In genomic region chr2:86079981-86080911, GRCh38 we compare ENCODE assay signal across 8 cellular contexts. TPM values are rescaled to one million over a fixed set of nuclear protein-coding genes. Genes with fewer than 3 reads are reported as not detected.
A peak's percentile ranks its signal among the peaks of the same experiment; 100 is the strongest.
DNase-seq lines count a peak whose midpoint lies in the region; ATAC-seq and TF ChIP-seq lines count a peak whose summit lies in the region.

No MANE protein-coding gene starts in this region.

- in situ Hi-C loops in GM23248 (cut with MboI): loop anchor here (5.0 to 25.0 kb wide), 2 partner anchors 253 to 443 kb away; no protein-coding TSS in a partner anchor

- no peaks in the 10 kb centered on the region for H3K9me3 ChIP-seq in GM23248 (ENCODE audit: low read depth)
- H3K9me3 ChIP-seq in prostate gland: no peaks in the 10 kb centered on the region
- no peaks in the 10 kb centered on the region for H3K9me3 ChIP-seq in aorta (ENCODE audit: control insufficient read depth, low read length)

- CTCF ChIA-PET in GM10248 (lab: Yijun Ruan, JAX): interaction anchor here (0.7 to 9.4 kb wide), 68 partner anchors 9 to 407 kb away, joined by 3 to 436 read pairs (median 5); partner anchors contain the start of genes POLR1A, PTCD3 and ST3GAL5

- H3K27me3 ChIP-seq in GM23248 (replicated peaks; ENCODE audit: insufficient read depth): no peaks in the 10 kb centered on the region
- no peaks in the 10 kb centered on the region for H3K27me3 ChIP-seq in prostate gland (replicated peaks; ENCODE audit: insufficient read depth)
- H3K27me3 ChIP-seq in aorta (ENCODE audit: control insufficient read depth in 1 of 2, insufficient read depth in 2 of 2, low read length in 1 of 2): no peaks in the 10 kb centered on the region

- no peaks in the 10 kb centered on the region for H3K79me2 ChIP-seq in GM23248 (ENCODE audit: insufficient read depth)

- no peaks in the 10 kb centered on the region for H4K20me1 ChIP-seq in GM23248 (ENCODE audit: insufficient read depth)

- no peak overlapping the region for H3K4me3 ChIP-seq in GM23248
- H3K4me3 ChIP-seq in prostate gland: no peak overlapping the region
- H3K4me3 ChIP-seq in aorta (ENCODE audit: low read length in 2 of 2): no peak overlapping the region

- intact Hi-C loops in Right ventricle myocardium inferior (cut with DNase I): loop anchor here (1.0 to 10.0 kb wide), 3 partner anchors 191 to 355 kb away; partner anchors contain the start of gene ST3GAL5
- intact Hi-C loops in prostate gland (cut with DNase I): loop anchor here (1.0 to 10.0 kb wide), 3 partner anchors 191 to 345 kb away; partner anchors contain the start of gene ST3GAL5
- intact Hi-C loops in aorta (cut with DNase I): loop anchor here (1.0 to 10.0 kb wide), 6 partner anchors 191 to 445 kb away; partner anchors contain the start of gene ST3GAL5 (in 1 of the 2)

- H3K9ac ChIP-seq in GM23248: 0 out of 2 replicates have a peak overlapping the region, but pooled peaks have one; percentile 3

- H3K4me2 ChIP-seq in GM23248 (ENCODE audit: unreplicated experiment): no peak overlapping the region

- DNase-seq in GM10248 (ENCODE audit: extremely low spot score): peak; percentile 75
- DNase-seq in GM23248: peak; percentile 86
- peak; percentile 74 to 84 for DNase-seq in Kasumi-1 (lab: John Stamatoyannopoulos, UW)
- peak; percentile 44 for DNase-seq in SKM-1 (lab: John Stamatoyannopoulos, UW; ENCODE audit: unreplicated experiment)
- peak; percentile 74 for DNase-seq in activated naive CD4-positive, alpha-beta T cell treated with anti-CD3 and anti-CD28 coated beads, Interleukin-2, amount 50 U/mL, for 16 hours
- DNase-seq in Right ventricle myocardium inferior (ENCODE audit: missing footprints): peak; percentile 89
- DNase-seq in prostate gland (ENCODE audit: low spot score): peak; percentile 70
- DNase-seq in aorta: peak; percentile 89 to 94

- TF ChIP-seq CTCF in GM10248 (IDR thresholded peaks at IDR 0.05; ENCODE audit: control extremely low read depth, extremely low read depth, low read depth, missing control alignments) (peak; percentile 90), prostate gland (IDR thresholded peaks at IDR 0.05) (peak; percentile 48 to 85 (median 73))

- TF ChIP-seq POLR2A in prostate gland (IDR thresholded peaks at IDR 0.05): no peak

- POLR2A ChIA-PET in GM10248 (lab: Yijun Ruan, JAX): interaction anchor here (0.6 kb wide), 1 partner anchor 255 kb away, joined by 7 read pairs; no protein-coding TSS in a partner anchor

- ATAC-seq in Right ventricle myocardium inferior (peak; percentile 82), aorta (ENCODE audit: low FRiP score) (peak; percentile 92)

- H3K27ac ChIP-seq in GM23248 (peak overlapping the region; percentile 17; the same call in 1 of the 2 replicates), prostate gland (no peak overlapping the region), aorta (ENCODE audit: low read depth in 1 of 2, low read length in 2 of 2) (no peak overlapping the region)

- WGBS in GM23248 (ENCODE audit: low coverage in 1 of 2, low lambda C conversion rate in 2 of 2, missing lambda C conversion rate in 2 of 2), 2 experiments: 35 to 37% methylated on average over 14 of the region's 14 CpGs
- 49% methylated on average over 13 of the region's 14 CpGs for WGBS in prostate gland
- WGBS in aorta, 2 donors: 38 to 39% methylated on average over 14 of the region's 14 CpGs

- peaks cover 14% of the 10 kb centered on the region; the same call in 1 of the 2 replicates for H3K36me3 ChIP-seq in GM23248 (ENCODE audit: low read depth)
- no peaks in the 10 kb centered on the region for H3K36me3 ChIP-seq in prostate gland
- peaks cover 0 to 6% of the 10 kb centered on the region in 2 donors for H3K36me3 ChIP-seq in aorta (ENCODE audit: control insufficient read depth in 1 of 2, insufficient read depth in 2 of 2, low read length in 1 of 2)

- peaks cover 19% of the 10 kb centered on the region; the same call in 1 of the 2 replicates for H3F3A ChIP-seq in GM23248 (ENCODE audit: insufficient read depth)

- H3K4me1 ChIP-seq in GM23248 (ENCODE audit: insufficient read depth): no peaks in the 10 kb centered on the region; the same call in 1 of the 2 replicates
- peaks cover 4% of the 10 kb centered on the region for H3K4me1 ChIP-seq in prostate gland (replicated peaks)
- no peaks in the 10 kb centered on the region for H3K4me1 ChIP-seq in aorta (ENCODE audit: control insufficient read depth in 1 of 2, insufficient read depth in 2 of 2, low read length in 2 of 2)

- H3K9me2 ChIP-seq in GM23248 (ENCODE audit: insufficient read depth): no peaks in the 10 kb centered on the region

- no peak overlapping the region for H2AFZ ChIP-seq in GM23248

RNA-seq across cellular contexts. Expression of gene POLR1A, which starts 25.4 kb away (rescaled TPM):
- 13.0 and 17.6 TPM in 2 replicates for total RNA-seq in GM23248 (2014; rRNA removed; shearing (Covaris generic))
- polyA plus RNA-seq in GM23248 (2016; fragmentation: Nextera tagmentation; extraction: Ambion mirVana): 7.3 and 8.9 TPM in 2 replicates
- total RNA-seq in Right ventricle myocardium inferior: 12.8 TPM
- total RNA-seq in prostate gland: 10 to 100 TPM; 13.0 to 27.4 TPM
- total RNA-seq in aorta: 10 to 100 TPM; 28.2 to 31.5 TPM
- polyA plus RNA-seq in aorta: 1 to 10 TPM; 1.4 to 4.7 TPM

RNA-seq across cellular contexts. Expression of gene PTCD3, which starts 25.8 kb away (rescaled TPM):
- 62.6 and 65.4 TPM in 2 replicates for total RNA-seq in GM23248 (2014; rRNA removed; shearing (Covaris generic))
- 59.3 and 63.5 TPM in 2 replicates for polyA plus RNA-seq in GM23248 (2016; fragmentation: Nextera tagmentation; extraction: Ambion mirVana)
- total RNA-seq in Right ventricle myocardium inferior: 127 TPM
- 10 to 100 TPM; 64.1 to 95.1 TPM for total RNA-seq in prostate gland
- 10 to 100 TPM; 59.6 to 86.3 TPM for total RNA-seq in aorta
- 10 to 100 TPM in 1 of 2 donors, 1 to 10 TPM in 1; 4.4 to 47.1 TPM for polyA plus RNA-seq in aorta
